In genomic region chr11:2298795-2299747, GRCh38 we compare ENCODE assay signal across 8 cellular contexts. TPM values are rescaled to one million over a fixed set of nuclear protein-coding genes. Genes with fewer than 3 reads are reported as not detected.
DNase-seq lines count a peak whose midpoint lies in the region; ATAC-seq, FAIRE-seq and TF ChIP-seq lines count a peak whose summit lies in the region.

No MANE protein-coding gene starts in this region.

- H3K4me3 ChIP-seq in NB4 (ENCODE audit: low read depth, low read length) (no peak overlapping the region), GM12878 (no peak overlapping the region), MG63 (no peak overlapping the region)

- POLR2A ChIA-PET in GM12878 (lab: Charles Lee) = no interaction called here

- in situ Hi-C loops in GM12878 (cut with MboI) = no loop called here

- DNase-seq in ELR (ENCODE audit: low read depth) (peak; percentile 36), NB4 (ENCODE audit: low read depth) (peak; percentile 35), GM12878 (ENCODE audit: low read depth, low spot score) (no peak), memory B cell (ENCODE audit: low spot score in 2 of 2) (no peak), MG63 (no peak), DMS114 treated with DMSO at 0.1 percent for 48 hours (lab: John Stamatoyannopoulos, UW; ENCODE audit: unreplicated experiment) (no peak)

- intact Hi-C loops in GM12878 (cut with micrococcal nuclease; ENCODE audit: unreplicated experiment) = loop anchor here (5.0 kb wide), 1 partner anchor 102 kb away; no protein-coding TSS in a partner anchor

- no peaks in the 10 kb centered on the region for H3K9me3 Mint-ChIP-seq in memory B cell

- H3K9ac ChIP-seq in GM12878 (ENCODE audit: control insufficient read depth, insufficient read depth, low read length) = no peak overlapping the region

- TF ChIP-seq RAD21 in GM12878 (IDR thresholded peaks at IDR 0.05; ENCODE audit: insufficient read depth, low read depth, low read length) = 0 out of 2 replicates have a peak, but pooled peaks have one; percentile 27

- FAIRE-seq in GM12878 (lab: Jason Lieb, UNC) = no peak

- H3K27ac ChIP-seq in GM12878 (ENCODE audit: control insufficient read depth, insufficient read depth) = no peak overlapping the region

- CTCF ChIA-PET in GM12878 (lab: Yijun Ruan, JAX) = interaction anchor here (11.0 kb wide), 1 partner anchor 121 kb away, joined by 271 read pairs; no protein-coding TSS in a partner anchor

- SMC1A ChIA-PET in GM12878 (lab: Charles Lee; ENCODE audit: uncharacterized antibody, unreplicated experiment) = interaction anchor here (0.5 kb wide), 1 partner anchor 147 kb away, joined by 3 read pairs; no protein-coding TSS in a partner anchor

- H3K4me1 ChIP-seq in GM12878 (ENCODE audit: control insufficient read depth, insufficient read depth, low read length) = no peaks in the 10 kb centered on the region

- H3K27me3 ChIP-seq in GM12878 (replicated peaks in 1 of 2; ENCODE audit: control insufficient read depth in 2 of 2, insufficient read depth in 2 of 2, low read length in 1 of 2) (no peaks in the 10 kb centered on the region; a peak in 2 of 4 replicates), MG63 (no peaks in the 10 kb centered on the region)

- H3K4me3 Mint-ChIP-seq in memory B cell = peak overlapping the region; percentile 84

- no peak for TF ChIP-seq POLR2A in NB4 (IDR thresholded peaks at IDR 0.05; ENCODE audit: extremely low read depth, insufficient read length)
- TF ChIP-seq POLR2A in GM12878 (IDR thresholded peaks at IDR 0.05; ENCODE audit: low read depth, low read length) = no peak

- no TSS peak for BruUV-seq in GM12878 (replicated peaks; lab: Mats Ljungman, UMichigan)

- no peaks in the 10 kb centered on the region for H3K27me3 Mint-ChIP-seq in memory B cell

- H3K9me3 ChIP-seq in GM12878 (replicated peaks; ENCODE audit: control insufficient read depth, insufficient read depth, low read length) (no peaks in the 10 kb centered on the region), MG63 (no peaks in the 10 kb centered on the region)

- no peak for TF ChIP-seq EP300 in GM12878 (IDR thresholded peaks at IDR 0.05; ENCODE audit: borderline replicate concordance in 1 of 2, control insufficient read depth in 1 of 2, low read depth in 2 of 2, low read length in 2 of 2)

- H3K27ac Mint-ChIP-seq in memory B cell = peak overlapping the region; percentile 26

- H3K79me2 ChIP-seq in GM12878 (ENCODE audit: control insufficient read depth, insufficient read depth, low read length) = no peaks in the 10 kb centered on the region

- H3K4me2 ChIP-seq in GM12878 (ENCODE audit: control insufficient read depth, insufficient read depth) = no peak overlapping the region

- 45% methylated on average over 16 of the region's 18 CpGs for WGBS in GM12878 (ENCODE audit: insufficient coverage, insufficient replicate concordance, low lambda C conversion rate, missing lambda C conversion rate)

- peaks cover 21% of the 10 kb centered on the region for H3K4me1 Mint-ChIP-seq in memory B cell

- ATAC-seq in GM12878 (0 out of 3 replicates have a peak, but pooled peaks have one; percentile 28), memory B cell (ENCODE audit: low read depth) (no peak), GM21526 (IDR thresholded peaks at IDR 0.05; ENCODE audit: low FRiP score, unreplicated experiment) (no peak), HG03565 (IDR thresholded peaks at IDR 0.05; ENCODE audit: unreplicated experiment) (no peak)

- no peak overlapping the region for H2AFZ ChIP-seq in GM12878 (ENCODE audit: control insufficient read depth, low read depth, low read length)

- no peaks in the 10 kb centered on the region for H4K20me1 ChIP-seq in GM12878 (ENCODE audit: control insufficient read depth, insufficient read depth)

- H3K36me3 ChIP-seq in GM12878 (ENCODE audit: control insufficient read depth in 2 of 2, insufficient read depth in 2 of 2, low read length in 1 of 2) (no peaks in the 10 kb centered on the region), MG63 (no peaks in the 10 kb centered on the region)

- no peak for TF ChIP-seq CTCF in NB4 (IDR thresholded peaks at IDR 0.05; ENCODE audit: low read depth, low read length)
- peak; percentile 17 to 26 (median 25); a peak in 3 of 6 replicates for TF ChIP-seq CTCF in GM12878 (IDR thresholded peaks at IDR 0.05 in 2 of 3, conservative IDR thresholded peaks at IDR 0.05 in 1 of 3; ENCODE audit: control insufficient read depth in 2 of 3, extremely low read depth in 1 of 3, insufficient read depth in 1 of 3, low read depth in 3 of 3, low read length in 3 of 3)

- RAD21 ChIA-PET in GM12878 (lab: Charles Lee; ENCODE audit: unreplicated experiment) = no interaction called here

- peaks cover 6% of the 10 kb centered on the region for H3K36me3 Mint-ChIP-seq in memory B cell

TF ChIP-seq in GM12878, 131 proteins besides CTCF, POLR2A, EP300 and RAD21 (continues in another document):
- TF ChIP-seq CEBPB (IDR thresholded peaks at IDR 0.05; ENCODE audit: borderline replicate concordance in 1 of 2, low read depth in 2 of 2, low read length in 2 of 2) = no peak

RNA-seq across cellular contexts. Expression of gene C11orf21, which starts 2.6 kb away (rescaled TPM):
- total RNA-seq in GM12878 (2013; cell fraction: nucleolus; rRNA removed) = not detected in 2 replicates
- total RNA-seq in GM12878 (2014; rRNA removed) (0.05 and 0.11 TPM in 2 replicates), GM12878 (2014; rRNA removed; fragmentation: Illumina TruSeq; extraction: Trizol) (not detected in 2 replicates), GM12878 (2021) (0.26 TPM in 1 of 2 replicates, not detected in the other)
- not detected for polyA plus RNA-seq in GM12878 (2011; ENCODE audit: low read depth)
- polyA plus RNA-seq in GM12878 (2011; rRNA removed) (0.06 TPM in 1 of 2 replicates, not detected in the other), GM12878 (2014; fragmentation: Illumina TruSeq; extraction: Trizol) (0.04 TPM in 1 of 2 replicates, not detected in the other), GM12878 (2014; fragmentation: Nextera tagmentation; extraction: Ambion mirVana) (not detected), GM12878 (2014; rRNA removed) (not detected in 2 replicates), GM12878 (2016; fragmentation: Nextera tagmentation; extraction: Ambion mirVana) (not detected)
- 0.08 TPM in 1 of 2 replicates, not detected in the other for polyA plus RNA-seq in GM12878 (2011; cell fraction: cytosol; rRNA removed)
- polyA plus RNA-seq in GM12878 (2011; cell fraction: nucleus; rRNA removed) = 0.04 and 0.18 TPM in 2 replicates
- not detected in 2 replicates for polyA plus RNA-seq in GM12878 (2012)
- not detected in 2 replicates for polyA minus RNA-seq in GM12878 (2011; rRNA and poly(A)+ RNA removed)
- polyA minus RNA-seq in GM12878 (2011; cell fraction: cytosol; rRNA and poly(A)+ RNA removed) = not detected in 2 replicates
- not detected in 2 replicates for polyA minus RNA-seq in GM12878 (2011; cell fraction: nucleus; rRNA and poly(A)+ RNA removed)
- 8.4 and 18.1 TPM in 2 replicates for total RNA-seq in MG63 (2014; rRNA removed; shearing (Covaris generic); ENCODE audit: low replicate concordance)

RNA-seq across cellular contexts. Expression of gene TSPAN32, which starts 2.7 kb away (rescaled TPM):
- total RNA-seq in GM12878 (2013; cell fraction: nucleolus; rRNA removed) = 0.52 and 0.76 TPM in 2 replicates
- total RNA-seq in GM12878 (2014; rRNA removed) = not detected in 2 replicates
- not detected in 2 replicates for total RNA-seq in GM12878 (2014; rRNA removed; fragmentation: Illumina TruSeq; extraction: Trizol)
- total RNA-seq in GM12878 (2021) = not detected in 2 replicates
- not detected for polyA plus RNA-seq in GM12878 (2011; ENCODE audit: low read depth)
- polyA plus RNA-seq in GM12878 (2011; rRNA removed) = 0.09 TPM in 1 of 2 replicates, not detected in the other
- 0.08 and 0.22 TPM in 2 replicates for polyA plus RNA-seq in GM12878 (2011; cell fraction: cytosol; rRNA removed)
- polyA plus RNA-seq in GM12878 (2011; cell fraction: nucleus; rRNA removed) = 1.0 and 1.5 TPM in 2 replicates
- polyA plus RNA-seq in GM12878 (2012) = not detected in 2 replicates
- polyA plus RNA-seq in GM12878 (2014; fragmentation: Illumina TruSeq; extraction: Trizol) = not detected in 2 replicates
- polyA plus RNA-seq in GM12878 (2014; fragmentation: Nextera tagmentation; extraction: Ambion mirVana) = not detected
- polyA plus RNA-seq in GM12878 (2014; rRNA removed) = 0.08 TPM in 1 of 2 replicates, not detected in the other
- under 1 TPM in 1 of 2 experiments, not detected in 1; 0.08 TPM for polyA plus RNA-seq in GM12878 (2016; fragmentation: Nextera tagmentation; extraction: Ambion mirVana)
- polyA minus RNA-seq in GM12878 (2011; rRNA and poly(A)+ RNA removed) = not detected in 2 replicates
- polyA minus RNA-seq in GM12878 (2011; cell fraction: cytosol; rRNA and poly(A)+ RNA removed) = not detected in 2 replicates
- polyA minus RNA-seq in GM12878 (2011; cell fraction: nucleus; rRNA and poly(A)+ RNA removed) = 0.12 TPM in 1 of 2 replicates, not detected in the other
- total RNA-seq in MG63 (2014; rRNA removed; shearing (Covaris generic); ENCODE audit: low replicate concordance) = 4.3 and 6.0 TPM in 2 replicates

RNA-seq across cellular contexts. Expression of gene ASCL2, which starts 28.7 kb away (rescaled TPM):
- not detected in 2 replicates for total RNA-seq in GM12878 (2013; cell fraction: nucleolus; rRNA removed)
- total RNA-seq in GM12878 (2014; rRNA removed) (not detected in 2 replicates), GM12878 (2014; rRNA removed; fragmentation: Illumina TruSeq; extraction: Trizol) (not detected in 2 replicates), GM12878 (2021) (not detected in 2 replicates)
- polyA plus RNA-seq in GM12878 (2011; ENCODE audit: low read depth) = not detected
- polyA plus RNA-seq in GM12878 (2011; rRNA removed) (not detected in 2 replicates), GM12878 (2014; fragmentation: Illumina TruSeq; extraction: Trizol) (not detected in 2 replicates), GM12878 (2014; fragmentation: Nextera tagmentation; extraction: Ambion mirVana) (not detected), GM12878 (2014; rRNA removed) (not detected in 2 replicates), GM12878 (2016; fragmentation: Nextera tagmentation; extraction: Ambion mirVana) (not detected)
- not detected in 2 replicates for polyA plus RNA-seq in GM12878 (2011; cell fraction: cytosol; rRNA removed)
- polyA plus RNA-seq in GM12878 (2011; cell fraction: nucleus; rRNA removed) = not detected in 2 replicates
- not detected in 2 replicates for polyA plus RNA-seq in GM12878 (2012)
- not detected in 2 replicates for polyA minus RNA-seq in GM12878 (2011; rRNA and poly(A)+ RNA removed)
- not detected in 2 replicates for polyA minus RNA-seq in GM12878 (2011; cell fraction: cytosol; rRNA and poly(A)+ RNA removed)
- not detected in 2 replicates for polyA minus RNA-seq in GM12878 (2011; cell fraction: nucleus; rRNA and poly(A)+ RNA removed)
- not detected in 2 replicates for total RNA-seq in MG63 (2014; rRNA removed; shearing (Covaris generic); ENCODE audit: low replicate concordance)

Comparison
In these comparisons a context has a peak if more than half of its experiments do, and no peak if none do; other contexts are left out.
1. DNase-seq: peak in ELR (single experiment) and NB4 (single experiment); none in GM12878 (single experiment), memory B cell (0 of 2), MG63 (single experiment) and DMS114 treated with DMSO at 0.1 percent for 48 hours (single experiment).